In the genomic region with DNA sequence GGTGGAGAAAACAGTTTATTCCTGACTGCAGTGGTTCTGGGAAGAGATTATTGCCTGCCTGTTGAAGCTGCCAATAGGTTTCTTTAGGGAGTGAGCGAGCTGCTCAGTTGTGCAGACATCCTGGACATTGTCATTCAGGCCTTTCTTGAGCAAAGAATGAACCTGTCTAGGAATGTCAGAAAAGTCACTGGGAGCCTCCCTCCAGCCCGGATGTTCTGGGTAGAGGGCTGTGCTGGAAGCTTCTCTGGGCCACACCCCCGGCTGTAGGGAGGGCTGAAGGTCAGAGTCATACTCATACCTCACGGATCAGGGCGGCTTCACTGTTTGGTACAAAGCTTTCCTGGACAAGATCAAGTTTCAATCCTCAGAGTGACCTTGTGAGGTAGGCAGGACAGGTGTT, we compare ENCODE assay signal across 21 cellular contexts.
"Had no signal": no experiment of that assay in that cellular context is flagged by ENCODE, and none has a peak within 500 bp of the region (broad histone marks: within the 10 kb centered on the region; RNA-seq: fewer than 3 reads in every experiment).

No MANE protein-coding gene starts in this region.

- H3K36me3 Mint-ChIP-seq: activated CD4-positive, alpha-beta memory T cell treated with anti-CD3 and anti-CD28 coated beads for 36 hours; activated naive CD4-positive, alpha-beta T cell treated with anti-CD3 and anti-CD28 coated beads, Interleukin-2, amount 50 U/mL, for 72 hours; memory B cell; naive thymus-derived CD4-positive, alpha-beta T cell had no signal

- DNase-seq: activated CD4-positive, alpha-beta memory T cell treated with anti-CD3 and anti-CD28 coated beads for 36 hours; activated CD4-positive, alpha-beta T cell treated with anti-CD3 and anti-CD28 coated beads for 36 hours; activated gamma-delta T cell treated with Interleukin-2 at 50 U/mL for 16 hours; activated T-cell treated with anti-CD3 and anti-CD28 coated beads for 4 hours; adrenal gland; effector memory CD4-positive, alpha-beta T cell; esophagus squamous epithelium; hypothalamus; left ventricle myocardium inferior; naive thymus-derived CD4-positive, alpha-beta T cell; pancreas; stimulated activated CD4-positive, alpha-beta T cell treated with anti-CD3 and anti-CD28 coated beads, Interleukin-1b, Interleukin-23, amount 100 ng/mL, for 48 hours; stimulated activated CD8-positive, alpha-beta memory T cell treated with anti-CD3 and anti-CD28 coated beads, Interleukin-4, amount 100 ng/mL, for 48 hours; stimulated activated naive CD4-positive, alpha-beta T cell treated with Interleukin-2 at 50 U/mL for 16 hours; thyroid gland; uterus had no signal

- H3K4me3 Mint-ChIP-seq: activated CD4-positive, alpha-beta memory T cell treated with anti-CD3 and anti-CD28 coated beads for 36 hours; activated CD4-positive, alpha-beta T cell treated with anti-CD3 and anti-CD28 coated beads for 36 hours; activated T-helper 1 cell treated with anti-CD3 and anti-CD28 coated beads, Interleukin-12 subunit alpha, Interleukin-12 subunit beta, Interleukin-2, Interleukin-4 antibody, amounts not matched to agents 30 ng/mL and 10 ng/mL and 1 ng/mL, durations not matched to agents 14 hours and 24 hours and 36 hours; dendritic cell treated with granulocyte-macrophage colony-stimulating factor and Interleukin-4, amounts not matched to agents 40 ng/mL and 50 ng/mL, for 4 days; memory B cell; naive thymus-derived CD4-positive, alpha-beta T cell had no signal

- H3K9me3 ChIP-seq: adrenal gland, esophagus squamous epithelium, left ventricle myocardium inferior, pancreas, thyroid gland, uterus had no signal

- H3K27me3 ChIP-seq: adrenal gland, pancreas, thyroid gland, uterus had no signal

- H3K4me3 ChIP-seq: adrenal gland, esophagus squamous epithelium, left ventricle myocardium inferior, pancreas, thyroid gland, uterus had no signal

- H3K36me3 ChIP-seq: adrenal gland, esophagus squamous epithelium, left ventricle myocardium inferior, pancreas, thyroid gland, uterus had no signal

- H3K27ac Mint-ChIP-seq: activated CD4-positive, alpha-beta memory T cell treated with anti-CD3 and anti-CD28 coated beads for 36 hours; activated CD4-positive, alpha-beta T cell treated with anti-CD3 and anti-CD28 coated beads for 36 hours; activated naive CD4-positive, alpha-beta T cell treated with anti-CD3 and anti-CD28 coated beads, Interleukin-2, amount 50 U/mL, for 72 hours; activated T-helper 1 cell treated with anti-CD3 and anti-CD28 coated beads, Interleukin-12 subunit alpha, Interleukin-12 subunit beta, Interleukin-2, Interleukin-4 antibody, amounts not matched to agents 30 ng/mL and 10 ng/mL and 1 ng/mL, durations not matched to agents 14 hours and 24 hours and 36 hours; dendritic cell treated with granulocyte-macrophage colony-stimulating factor and Interleukin-4, amounts not matched to agents 40 ng/mL and 50 ng/mL, for 4 days; memory B cell had no signal

- H3K27me3 Mint-ChIP-seq: activated CD4-positive, alpha-beta memory T cell treated with anti-CD3 and anti-CD28 coated beads for 36 hours had no signal

- ATAC-seq: activated CD4-positive, alpha-beta T cell treated with anti-CD3 and anti-CD28 coated beads for 36 hours; activated naive CD4-positive, alpha-beta T cell treated with anti-CD3 and anti-CD28 coated beads, Interleukin-2, amount 50 U/mL, for 72 hours; naive thymus-derived CD4-positive, alpha-beta T cell; pancreas; sciatic nerve had no signal

- H3K27ac ChIP-seq: adrenal gland, esophagus squamous epithelium, left ventricle myocardium inferior, pancreas, thyroid gland, uterus had no signal

- H3K4me1 ChIP-seq: adrenal gland, esophagus squamous epithelium, left ventricle myocardium inferior, pancreas, thyroid gland, uterus had no signal

- H3K9me3 Mint-ChIP-seq: activated CD4-positive, alpha-beta memory T cell treated with anti-CD3 and anti-CD28 coated beads for 36 hours; activated naive CD4-positive, alpha-beta T cell treated with anti-CD3 and anti-CD28 coated beads, Interleukin-2, amount 50 U/mL, for 72 hours; activated T-helper 1 cell treated with anti-CD3 and anti-CD28 coated beads, Interleukin-12 subunit alpha, Interleukin-12 subunit beta, Interleukin-2, Interleukin-4 antibody, amounts not matched to agents 30 ng/mL and 10 ng/mL and 1 ng/mL, durations not matched to agents 14 hours and 24 hours and 36 hours; dendritic cell treated with granulocyte-macrophage colony-stimulating factor and Interleukin-4, amounts not matched to agents 40 ng/mL and 50 ng/mL, for 4 days; memory B cell; naive thymus-derived CD4-positive, alpha-beta T cell had no signal

- H3K4me1 Mint-ChIP-seq: activated CD4-positive, alpha-beta T cell treated with anti-CD3 and anti-CD28 coated beads for 36 hours; memory B cell; naive thymus-derived CD4-positive, alpha-beta T cell had no signal
